21 cellular contexts compared by ENCODE assay signal in genomic region chr10:36531621-36532020, GRCh38.
A peak's percentile ranks its signal among the peaks of the same experiment; 100 is the strongest.
DNase-seq lines count a peak whose midpoint lies in the region; ATAC-seq, FAIRE-seq and TF ChIP-seq lines count a peak whose summit lies in the region.
"Had no signal": no experiment of that assay in that cellular context is flagged by ENCODE, and none has a peak within 500 bp of the region (broad histone marks: within the 10 kb centered on the region; RNA-seq: fewer than 3 reads in every experiment).

No MANE protein-coding gene starts in this region.

- H3K9me3 ChIP-seq in HepG2 (ENCODE audit: low read length): peaks cover 7% of the 10 kb centered on the region; the same call in 1 of the 2 replicates
- no peaks in the 10 kb centered on the region for H3K9me3 ChIP-seq in right lobe of liver
- H3K9me3 ChIP-seq: gastrocnemius medialis had no signal

- no peak for TF ChIP-seq RAD21 in HepG2 (CRISPR knock-in tag; IDR thresholded peaks at IDR 0.05)

- ATAC-seq in HepG2: no peak
- no peak for ATAC-seq in right lobe of liver
- ATAC-seq: activated T-cell treated with anti-CD3 and anti-CD28 coated beads, Interleukin-2, amount 50 U/mL, for 72 hours; gastrocnemius medialis had no signal

- H3K9ac ChIP-seq in HepG2 (ENCODE audit: insufficient read depth, low read depth, low read length): no peak overlapping the region

- CTCF ChIA-PET in HepG2 (lab: Yijun Ruan, JAX; ENCODE audit: low intra/inter-chr PET ratio, low total read pairs): no interaction called here

- H3K36me3 ChIP-seq in HepG2 (replicated peaks in 1 of 2; ENCODE audit: control insufficient read depth in 1 of 2, insufficient read depth in 2 of 2, low read length in 2 of 2): no peaks in the 10 kb centered on the region
- no peaks in the 10 kb centered on the region for H3K36me3 ChIP-seq in right lobe of liver
- H3K36me3 ChIP-seq: gastrocnemius medialis, upper lobe of left lung had no signal

- TF ChIP-seq POLR2A in HepG2 (IDR thresholded peaks at IDR 0.05; ENCODE audit: insufficient read depth in 1 of 2, low read depth in 2 of 2, low read length in 2 of 2) (no peak), right lobe of liver (IDR thresholded peaks at IDR 0.05) (no peak)

- intact Hi-C loops in HepG2 (cut with micrococcal nuclease; ENCODE audit: unreplicated experiment) (no loop called here), right lobe of liver (cut with DNase I) (no loop called here)

- WGBS in HepG2 (ENCODE audit: low lambda C conversion rate): 3% methylated on average over 1 of the region's 1 CpG
- 35% methylated on average over 1 of the region's 1 CpG for WGBS in right lobe of liver (ENCODE audit: insufficient coverage, low coverage, low lambda C conversion rate, missing lambda C conversion rate)

- H3K79me2 ChIP-seq in HepG2 (ENCODE audit: insufficient read depth, low read length): no peaks in the 10 kb centered on the region

- H3K27me3 ChIP-seq in HepG2 (ENCODE audit: control insufficient read depth in 1 of 2, insufficient read depth in 2 of 2, low read length in 2 of 2) (no peaks in the 10 kb centered on the region), right lobe of liver (no peaks in the 10 kb centered on the region)
- H3K27me3 ChIP-seq: gastrocnemius medialis, upper lobe of left lung had no signal

- H3K27ac ChIP-seq in HepG2 (ENCODE audit: extremely low read length, insufficient read depth, low read length) (no peak overlapping the region), right lobe of liver (no peak overlapping the region)
- H3K27ac ChIP-seq: gastrocnemius medialis, upper lobe of left lung had no signal

- H4K20me1 ChIP-seq in HepG2 (ENCODE audit: insufficient read depth, low read length): no peaks in the 10 kb centered on the region

- no peaks in the 10 kb centered on the region for H3K4me1 ChIP-seq in HepG2 (ENCODE audit: insufficient read depth, low read length)
- no peaks in the 10 kb centered on the region for H3K4me1 ChIP-seq in right lobe of liver
- H3K4me1 ChIP-seq: gastrocnemius medialis, upper lobe of left lung had no signal

- DNase-seq in HepG2 (ENCODE audit: low spot score) (no peak), right lobe of liver (no peak), RKO (ENCODE audit: low spot score) (peak; percentile 87), fibroblast of mammary gland (ENCODE audit: low read depth) (peak; percentile 81), NCI-H510A treated with DMSO at 0.1 percent for 48 hours (lab: John Stamatoyannopoulos, UW) (no peak), NCI-H446 treated with DMSO at 0.1 percent for 48 hours (lab: John Stamatoyannopoulos, UW) (no peak), NCI-H2107 treated with DMSO at 0.1 percent for 48 hours (lab: John Stamatoyannopoulos, UW; ENCODE audit: unreplicated experiment) (no peak)
- no peak for DNase-seq in stimulated activated CD4-positive, alpha-beta T cell treated with anti-CD3 and anti-CD28 coated beads, Interleukin-12 subunit alpha, Interleukin-12 subunit beta, amount 100 ng/mL, for 4 hours
- DNase-seq: activated CD4-positive, CD25-positive, alpha-beta regulatory T cell treated with anti-CD3 and anti-CD28 coated beads, Interleukin-2, amount 50 U/mL, for 72 hours; activated naive CD4-positive, alpha-beta T cell treated with anti-CD3 and anti-CD28 coated beads, Interleukin-2, amount 10 ng/mL, durations not matched to agents 7 days and 5 days; activated T-cell treated with anti-CD3 and anti-CD28 coated beads, Interleukin-2, amount 50 U/mL, for 72 hours; anterior cingulate cortex; CD4-positive, CD25-positive, alpha-beta regulatory T cell; gastrocnemius medialis; NCI-H748 treated with DMSO at 0.1 percent for 48 hours; SHP77 treated with DMSO at 0.1 percent for 48 hours; stimulated activated CD4-positive, alpha-beta T cell treated with anti-CD3 and anti-CD28 coated beads, Interleukin-15, amount 100 ng/mL, for 24 hours; upper lobe of left lung had no signal

- TF ChIP-seq EP300 in HepG2 (IDR thresholded peaks at IDR 0.05; ENCODE audit: low read depth in 2 of 2, low read length in 2 of 2) (no peak), HepG2 (CRISPR knock-in tag; IDR thresholded peaks at IDR 0.05; ENCODE audit: borderline replicate concordance) (no peak)

- no peak overlapping the region for H3K4me2 ChIP-seq in HepG2 (ENCODE audit: low read depth, low read length)

- no TSS peak for BruUV-seq in HepG2 (replicated peaks; lab: Mats Ljungman, UMichigan)

- in situ Hi-C loops in HepG2 (cut with HindIII; ENCODE audit: extremely low pct_ligation_motif_present, low pct_unique_long_range_greater_than_20kb): no loop called here

- no peak overlapping the region for H3K4me3 ChIP-seq in HepG2 (replicated peaks in 1 of 3; ENCODE audit: insufficient read depth in 1 of 3, low read depth in 2 of 3, low read length in 3 of 3)
- H3K4me3 ChIP-seq in right lobe of liver: no peak overlapping the region
- no peak overlapping the region for H3K4me3 ChIP-seq in fibroblast of mammary gland (ENCODE audit: control insufficient read depth, low read depth, low read length)
- H3K4me3 ChIP-seq: gastrocnemius medialis, upper lobe of left lung had no signal

- FAIRE-seq in HepG2 (lab: Jason Lieb, UNC): no peak
- FAIRE-seq: G401.6, GM18507, H54 had no signal

- TF ChIP-seq CTCF in HepG2 (CRISPR knock-in tag; IDR thresholded peaks at IDR 0.05) (no peak), right lobe of liver (IDR thresholded peaks at IDR 0.05) (no peak), fibroblast of mammary gland (conservative IDR thresholded peaks at IDR 0.05; ENCODE audit: control insufficient read depth, insufficient read depth, low read depth, low read length) (no peak)

- no peak overlapping the region for H2AFZ ChIP-seq in HepG2 (ENCODE audit: low read length)

- POLR2A ChIA-PET in HepG2 (lab: Yijun Ruan, JAX): no interaction called here

TF ChIP-seq in HepG2, 621 proteins besides CTCF, POLR2A, EP300 and RAD21 (continues in another document):
- TF ChIP-seq HMGXB4 (CRISPR knock-in tag; IDR thresholded peaks at IDR 0.05; ENCODE audit: borderline replicate concordance in 1 of 2, low read depth in 1 of 2): no peak
- TF ChIP-seq ZNF614 (CRISPR knock-in tag; IDR thresholded peaks at IDR 0.05; ENCODE audit: borderline replicate concordance): no peak
- peak; percentile 51; the same call in 1 of the 2 replicates for TF ChIP-seq CREB1 (IDR thresholded peaks at IDR 0.05)
- TF ChIP-seq CREB1 (CRISPR knock-in tag; IDR thresholded peaks at IDR 0.05): no peak
- peak; percentile 91 for TF ChIP-seq ATF7 (IDR thresholded peaks at IDR 0.05)
- TF ChIP-seq ATF7 (CRISPR knock-in tag; IDR thresholded peaks at IDR 0.05): no peak
- no peak for TF ChIP-seq ZMAT5 (CRISPR knock-in tag; IDR thresholded peaks at IDR 0.05; ENCODE audit: borderline replicate concordance, low read depth)
- TF ChIP-seq ZBTB7A (CRISPR knock-in tag; IDR thresholded peaks at IDR 0.05): no peak
- no peak for TF ChIP-seq FOXP1 (IDR thresholded peaks at IDR 0.05)
- no peak for TF ChIP-seq FOXP1 (CRISPR knock-in tag; IDR thresholded peaks at IDR 0.05)
- TF ChIP-seq TP53 (CRISPR knock-in tag; conservative IDR thresholded peaks at IDR 0.05): no peak
- no peak for TF ChIP-seq HMGXB3 (CRISPR knock-in tag; IDR thresholded peaks at IDR 0.05; ENCODE audit: borderline replicate concordance)

Comparison
In these comparisons a context has a peak if more than half of its experiments do, and no peak if none do; other contexts are left out.
1. DNase-seq: peak in RKO (single experiment) and fibroblast of mammary gland (single experiment); none in HepG2 (single experiment), right lobe of liver (0 of 3), stimulated activated CD4-positive, alpha-beta T cell treated with anti-CD3 and anti-CD28 coated beads, Interleukin-12 subunit alpha, Interleukin-12 subunit beta, amount 100 ng/mL, for 4 hours (single experiment), NCI-H510A treated with DMSO at 0.1 percent for 48 hours (single experiment), NCI-H446 treated with DMSO at 0.1 percent for 48 hours (single experiment) and NCI-H2107 treated with DMSO at 0.1 percent for 48 hours (single experiment).